ENCODE assay signal across 9 cellular contexts in the genomic region with DNA sequence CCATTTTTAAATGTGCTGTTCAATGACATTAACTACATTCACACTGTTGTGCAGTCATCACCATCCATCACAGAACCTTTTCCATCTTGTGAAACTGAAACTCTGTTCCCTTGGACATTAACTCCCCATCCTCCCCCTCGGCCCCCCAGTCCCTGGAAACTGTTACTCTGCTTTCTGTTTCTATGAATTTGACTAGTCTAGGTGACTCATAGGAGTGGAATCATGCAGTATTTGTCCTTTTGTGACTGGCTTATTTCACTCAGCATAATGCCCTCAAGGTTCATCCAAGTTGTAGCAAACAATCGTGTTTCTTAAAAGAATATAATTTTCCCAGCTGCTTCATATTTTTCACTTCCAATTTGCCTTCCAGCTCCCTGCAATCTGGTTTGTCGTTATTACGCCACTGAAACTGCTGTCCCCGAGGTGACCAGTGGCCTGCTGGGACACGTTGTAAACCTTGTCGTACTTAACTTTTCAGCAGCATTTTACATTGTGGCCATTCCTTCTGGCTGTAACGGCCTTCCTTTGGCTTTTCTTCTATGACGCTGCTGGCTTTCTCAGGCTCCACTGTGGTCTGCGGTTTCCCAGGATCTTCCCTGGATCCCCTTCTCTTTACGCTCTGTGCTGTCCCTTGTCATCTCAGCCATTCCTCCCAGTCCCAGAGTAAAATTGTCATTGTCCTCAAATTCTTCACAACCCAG.
A peak's percentile ranks its signal among the peaks of the same experiment; 100 is the strongest.
DNase-seq lines count a peak whose midpoint lies in the region; ATAC-seq lines count a peak whose summit lies in the region.
"Had no signal": no experiment of that assay in that cellular context is flagged by ENCODE, and none has a peak within 500 bp of the region (broad histone marks: within the 10 kb centered on the region; RNA-seq: fewer than 3 reads in every experiment).

No MANE protein-coding gene starts in this region.

- H3K27me3 Mint-ChIP-seq in activated T-helper 2 cell treated with anti-CD3 and anti-CD28 coated beads, Interferon-gamma antibody, Interleukin-2, Interleukin-4, amounts not matched to agents 10 μg/mL and 5 μg/mL and 100 μg/mL, durations not matched to agents 14 hours and 24 hours and 36 hours (ENCODE audit: low read depth) = no peaks in the 10 kb centered on the region

- DNase-seq in HCEC 1CT (peak; percentile 74), left cardiac atrium (peak; percentile 46), CD1c-positive myeloid dendritic cell (ENCODE audit: extremely low spot score) (no peak), NCI-H345 treated with DMSO at 0.1 percent for 48 hours (lab: John Stamatoyannopoulos, UW; ENCODE audit: unreplicated experiment) (no peak)
- DNase-seq in activated T-helper 2 cell treated with anti-CD3 and anti-CD28 coated beads, Interferon-gamma antibody, Interleukin-2, Interleukin-4, amounts not matched to agents 10 μg/mL and 5 μg/mL and 100 μg/mL, durations not matched to agents 14 hours and 24 hours and 36 hours (ENCODE audit: low spot score) = peak; percentile 19
- DNase-seq in stimulated activated CD4-positive, alpha-beta T cell treated with anti-CD3 and anti-CD28 coated beads, Interleukin-2, amount 100 ng/mL, for 24 hours = peak; percentile 40 to 45
- DNase-seq: T-helper 9 cell had no signal

- H3K27ac Mint-ChIP-seq in activated T-helper 2 cell treated with anti-CD3 and anti-CD28 coated beads, Interferon-gamma antibody, Interleukin-2, Interleukin-4, amounts not matched to agents 10 μg/mL and 5 μg/mL and 100 μg/mL, durations not matched to agents 14 hours and 24 hours and 36 hours = no peak overlapping the region

- H3K9me3 Mint-ChIP-seq in activated T-helper 2 cell treated with anti-CD3 and anti-CD28 coated beads, Interferon-gamma antibody, Interleukin-2, Interleukin-4, amounts not matched to agents 10 μg/mL and 5 μg/mL and 100 μg/mL, durations not matched to agents 14 hours and 24 hours and 36 hours = no peaks in the 10 kb centered on the region

- intact Hi-C loops in activated T-helper 2 cell treated with anti-CD3 and anti-CD28 coated beads, Interferon-gamma antibody, Interleukin-2, Interleukin-4, amounts not matched to agents 10 μg/mL and 5 μg/mL and 100 μg/mL, durations not matched to agents 14 hours and 24 hours and 36 hours (cut with micrococcal nuclease) = loop anchor here (1.0 kb wide), 1 partner anchor 34 kb away; no protein-coding TSS in a partner anchor
- intact Hi-C loops in left cardiac atrium (cut with DNase I) = loop anchor here (10.0 kb wide), 2 partner anchors 105 to 285 kb away; no protein-coding TSS in a partner anchor

- no peak overlapping the region for H3K4me3 Mint-ChIP-seq in activated T-helper 2 cell treated with anti-CD3 and anti-CD28 coated beads, Interferon-gamma antibody, Interleukin-2, Interleukin-4, amounts not matched to agents 10 μg/mL and 5 μg/mL and 100 μg/mL, durations not matched to agents 14 hours and 24 hours and 36 hours (ENCODE audit: low read depth)

- ATAC-seq in left cardiac atrium = peak; percentile 58 to 75
- no peak for ATAC-seq in HG02870 (IDR thresholded peaks at IDR 0.05; ENCODE audit: unreplicated experiment)
- ATAC-seq in HG03342 (IDR thresholded peaks at IDR 0.05; ENCODE audit: unreplicated experiment) = no peak

- H3K36me3 Mint-ChIP-seq in activated T-helper 2 cell treated with anti-CD3 and anti-CD28 coated beads, Interferon-gamma antibody, Interleukin-2, Interleukin-4, amounts not matched to agents 10 μg/mL and 5 μg/mL and 100 μg/mL, durations not matched to agents 14 hours and 24 hours and 36 hours (ENCODE audit: low read depth) = peaks cover 6% of the 10 kb centered on the region

- H3K4me1 Mint-ChIP-seq in activated T-helper 2 cell treated with anti-CD3 and anti-CD28 coated beads, Interferon-gamma antibody, Interleukin-2, Interleukin-4, amounts not matched to agents 10 μg/mL and 5 μg/mL and 100 μg/mL, durations not matched to agents 14 hours and 24 hours and 36 hours (ENCODE audit: low read depth) = peaks cover 11% of the 10 kb centered on the region

Comparison
In these comparisons a context has a peak if more than half of its experiments do, and no peak if none do; other contexts are left out.
1. DNase-seq: peak in HCEC 1CT (single experiment), activated T-helper 2 cell treated with anti-CD3 and anti-CD28 coated beads, Interferon-gamma antibody, Interleukin-2, Interleukin-4, amounts not matched to agents 10 μg/mL and 5 μg/mL and 100 μg/mL, durations not matched to agents 14 hours and 24 hours and 36 hours (single experiment), left cardiac atrium (single experiment) and stimulated activated CD4-positive, alpha-beta T cell treated with anti-CD3 and anti-CD28 coated beads, Interleukin-2, amount 100 ng/mL, for 24 hours (2 of 2); none in CD1c-positive myeloid dendritic cell (single experiment) and NCI-H345 treated with DMSO at 0.1 percent for 48 hours (single experiment).
2. ATAC-seq: peak in left cardiac atrium (2 of 2); none in HG02870 (single experiment) and HG03342 (single experiment).